Comparison of ENCODE assay signal across 8 cellular contexts in the genomic region with DNA sequence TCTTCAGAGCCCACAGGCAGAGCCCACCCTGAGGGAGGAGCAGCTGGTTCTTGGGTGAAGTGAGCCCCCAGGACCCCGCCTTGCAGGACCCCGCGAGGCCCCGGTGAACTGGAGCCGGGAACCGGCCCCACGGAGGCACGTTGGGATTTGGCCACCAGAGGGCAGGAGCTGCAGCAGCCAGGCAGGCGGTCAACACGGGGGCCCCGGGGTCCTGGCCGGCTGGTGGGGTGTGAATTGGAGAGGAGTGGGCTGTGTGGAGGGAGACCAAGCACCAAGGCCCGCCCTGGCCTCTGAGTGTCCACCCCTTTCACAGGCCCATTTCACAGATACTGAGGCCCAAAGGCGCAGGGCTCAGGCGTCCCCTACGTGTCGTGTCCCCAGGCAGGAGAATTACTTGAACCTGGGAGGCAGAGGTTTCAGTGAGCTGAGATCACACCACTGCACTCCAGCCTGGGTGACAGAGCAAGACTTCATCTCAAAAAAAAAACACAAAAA. TPM values are rescaled to one million over a fixed set of nuclear protein-coding genes. Genes with fewer than 3 reads are reported as not detected.
DNase-seq lines count a peak whose midpoint lies in the region; ATAC-seq and TF ChIP-seq lines count a peak whose summit lies in the region.

No MANE protein-coding gene starts in this region.

- ATAC-seq in GM19463 (IDR thresholded peaks at IDR 0.05; ENCODE audit: unreplicated experiment) (no peak), GM18873 (IDR thresholded peaks at IDR 0.05; ENCODE audit: low FRiP score, unreplicated experiment) (no peak), GM19395 (IDR thresholded peaks at IDR 0.05; ENCODE audit: unreplicated experiment) (no peak)

- no peaks in the 10 kb centered on the region for H4K20me1 ChIP-seq in osteoblast (ENCODE audit: insufficient read depth, low read length)

- H3K4me1 ChIP-seq in colonic mucosa (no peaks in the 10 kb centered on the region), osteoblast (ENCODE audit: insufficient read depth, low read length) (peaks cover 5% of the 10 kb centered on the region)

- H3K36me3 ChIP-seq in GM06990 (ENCODE audit: control insufficient read depth, insufficient read depth, low read length) (no peaks in the 10 kb centered on the region), colonic mucosa (no peaks in the 10 kb centered on the region), osteoblast (ENCODE audit: insufficient read depth, low read length) (no peaks in the 10 kb centered on the region)

- DNase-seq in GM06990 (ENCODE audit: extremely low read depth, insufficient read length) (no peak), LNCaP clone FGC (ENCODE audit: low read depth) (no peak), colonic mucosa (peak; percentile 34), osteoblast (ENCODE audit: insufficient read length, low spot score, missing footprints) (peak; percentile 95), KG1 (lab: John Stamatoyannopoulos, UW) (no peak)

- H3K79me2 ChIP-seq in osteoblast (ENCODE audit: insufficient read depth, low read length): no peaks in the 10 kb centered on the region

- intact Hi-C loops in colonic mucosa (cut with DNase I): no loop called here

- no peak overlapping the region for H3K4me2 ChIP-seq in osteoblast (ENCODE audit: insufficient read depth, low read length)

- no peak overlapping the region for H3K9ac ChIP-seq in colonic mucosa (ENCODE audit: low read depth in 2 of 2, low read length in 2 of 2)

- no peak overlapping the region for H2AFZ ChIP-seq in osteoblast (ENCODE audit: low read length)

- H3K27ac ChIP-seq in colonic mucosa: no peak overlapping the region
- H3K27ac ChIP-seq in osteoblast (ENCODE audit: low read depth, low read length): no peak overlapping the region

- TF ChIP-seq CTCF in GM06990 (IDR thresholded peaks at IDR 0.05; ENCODE audit: insufficient read depth, low read length, poor library complexity, severe bottlenecking): peak; percentile 58
- peak; percentile 72 for TF ChIP-seq CTCF in LNCaP clone FGC (IDR thresholded peaks at IDR 0.05; ENCODE audit: control insufficient read depth, extremely low read depth, insufficient read depth)
- peak; percentile 65 for TF ChIP-seq CTCF in colonic mucosa (IDR thresholded peaks at IDR 0.05)
- TF ChIP-seq CTCF in osteoblast (IDR thresholded peaks at IDR 0.05; ENCODE audit: extremely low read depth, low read depth, low read length): peak; percentile 69

- H3K9me3 ChIP-seq in colonic mucosa (no peaks in the 10 kb centered on the region), osteoblast (ENCODE audit: low read depth, low read length) (no peaks in the 10 kb centered on the region)

- H3K4me3 ChIP-seq in GM06990 (replicated peaks; ENCODE audit: low read depth, low read length) (no peak overlapping the region), LNCaP clone FGC (ENCODE audit: low read depth, low read length) (no peak overlapping the region), colonic mucosa (no peak overlapping the region), osteoblast (ENCODE audit: insufficient read depth, low read length) (no peak overlapping the region)

- no peaks in the 10 kb centered on the region; the same call in 1 of the 2 replicates for H3K27me3 ChIP-seq in GM06990 (replicated peaks; ENCODE audit: control insufficient read depth, insufficient read depth, low read length)
- peaks cover 20% of the 10 kb centered on the region for H3K27me3 ChIP-seq in colonic mucosa
- no peaks in the 10 kb centered on the region for H3K27me3 ChIP-seq in osteoblast (ENCODE audit: insufficient read depth, low read length)

RNA-seq across cellular contexts. Expression of a gene that starts 2.2 kb away (rescaled TPM):
- total RNA-seq in colonic mucosa: 1 to 10 TPM in 1 of 2 donors, under 1 TPM in 1; 0.42 to 2.7 TPM
- total RNA-seq in osteoblast: 0.29 and 0.36 TPM in 2 replicates

RNA-seq across cellular contexts. Expression of a gene that starts 40.1 kb away (rescaled TPM):
- total RNA-seq in colonic mucosa (1 to 10 TPM in 1 of 2 donors, under 1 TPM in 1; 0.19 to 1.6 TPM), osteoblast (7.2 and 21.8 TPM in 2 replicates)

RNA-seq across cellular contexts. Expression of a gene that starts 41.9 kb away (rescaled TPM):
- 100 to 1,000 TPM; 118 to 176 TPM for total RNA-seq in colonic mucosa
- total RNA-seq in osteoblast: 101 and 110 TPM in 2 replicates

RNA-seq across cellular contexts. Expression of a gene that starts 42.0 kb away (rescaled TPM):
- total RNA-seq in colonic mucosa: 10 to 100 TPM in 1 of 2 donors, 1 to 10 TPM in 1; 4.7 to 10.0 TPM
- total RNA-seq in osteoblast: 3.2 and 3.3 TPM in 2 replicates

RNA-seq across cellular contexts. Expression of a gene that starts 55.2 kb away (rescaled TPM):
- total RNA-seq in colonic mucosa (1,000 to 10,000 TPM; 1,855 to 2,011 TPM), osteoblast (2,112 and 2,440 TPM in 2 replicates)

Comparison
In these comparisons a context has a peak if more than half of its experiments do, and no peak if none do; other contexts are left out.
1. DNase-seq: peak in colonic mucosa (single experiment) and osteoblast (single experiment); none in GM06990 (single experiment), LNCaP clone FGC (single experiment) and KG1 (single experiment).
2. Peak in every context shown above with its lines, with median percentiles within 50 percentile points of each other: CTCF ChIP-seq.